10 cellular contexts compared by ENCODE assay signal in genomic region chr6:129860901-129861665, GRCh38. TPM values are rescaled to one million over a fixed set of nuclear protein-coding genes. Genes with fewer than 3 reads are reported as not detected.
DNase-seq lines count a peak whose midpoint lies in the region; ATAC-seq and TF ChIP-seq lines count a peak whose summit lies in the region.
"Had no signal": no experiment of that assay in that cellular context is flagged by ENCODE, and none has a peak within 500 bp of the region (broad histone marks: within the 10 kb centered on the region; RNA-seq: fewer than 3 reads in every experiment).

Gene TMEM244, minus strand, starts transcription at chr6:129861315. Its CDS starts 127 bp downstream, at chr6:129861188.

- in situ Hi-C loops in ACHN (cut with HindIII; ENCODE audit: low pct_ligation_motif_present, low pct_unique_long_range_greater_than_20kb, low sequenced_read_pairs) = no loop called here

- no peak for DNase-seq in activated T-cell treated with anti-CD3 and anti-CD28 coated beads, Interleukin-2, amount 50 U/mL, for 4 hours
- no peak for DNase-seq in activated T-cell treated with anti-CD3 and anti-CD28 coated beads for 4 hours
- peak; percentile 28 for DNase-seq in PC-3
- peak; percentile 8 to 40 (median 13) for DNase-seq in effector memory CD8-positive, alpha-beta T cell
- no peak for DNase-seq in KG1 (lab: John Stamatoyannopoulos, UW)
- DNase-seq in epidermal melanocyte (ENCODE audit: insufficient read length, low spot score) = no peak
- no peak for DNase-seq in ACHN
- DNase-seq: DMS153, transverse colon had no signal

- H3K27ac Mint-ChIP-seq in effector memory CD8-positive, alpha-beta T cell = peak within 1 kb of the TSS; percentile 81 to 98
- H3K27ac Mint-ChIP-seq in stimulated activated memory B cell treated with anti-CD40 and anti-IgM and Interleukin-4, amounts not matched to agents 10 μg/mL and 1 μg/mL and 100 μg/mL, for 72 hours = peak within 1 kb of the TSS; percentile 40

- H3K9me3 ChIP-seq in PC-3 (ENCODE audit: low read length) = no peaks in the 10 kb centered on the region
- H3K9me3 ChIP-seq: transverse colon had no signal

- intact Hi-C loops in PC-3 (cut with micrococcal nuclease) = loop anchor here (10.0 kb wide), 1 partner anchor 366 kb away; no protein-coding TSS in a partner anchor

- 0 out of 2 replicates have a peak within 1 kb of the TSS, but pooled peaks have one; percentile 3 for H3K27ac ChIP-seq in PC-3 (ENCODE audit: low read length)
- H3K27ac ChIP-seq: transverse colon had no signal

- no TSS peak for BruUV-seq in PC-3 (replicated peaks; lab: Mats Ljungman, UMichigan)

- 0 out of 2 replicates have a peak within 1 kb of the TSS, but pooled peaks have one; percentile 22 for H3K9ac ChIP-seq in PC-3 (ENCODE audit: low read length)

- peaks cover 12% of the 10 kb centered on the region for H3K4me1 Mint-ChIP-seq in activated T-cell treated with anti-CD3 and anti-CD28 coated beads, Interleukin-2, amount 50 U/mL, for 4 hours (ENCODE audit: low read depth)
- H3K4me1 Mint-ChIP-seq in effector memory CD8-positive, alpha-beta T cell (ENCODE audit: low read depth in 2 of 2) = peaks cover 7 to 25% of the 10 kb centered on the region in 2 donors
- H3K4me1 Mint-ChIP-seq in stimulated activated memory B cell treated with anti-CD40 and anti-IgM and Interleukin-4, amounts not matched to agents 10 μg/mL and 1 μg/mL and 100 μg/mL, for 72 hours = peaks cover 3% of the 10 kb centered on the region

- ATAC-seq in activated T-cell treated with anti-CD3 and anti-CD28 coated beads, Interleukin-2, amount 50 U/mL, for 4 hours = peak; percentile 18 to 71
- ATAC-seq in PC-3 = peak; percentile 29
- ATAC-seq in effector memory CD8-positive, alpha-beta T cell (replicated peaks) = peak; percentile 80
- no peak for ATAC-seq in stimulated activated memory B cell treated with anti-CD40 and anti-IgM and Interleukin-4, amounts not matched to agents 10 μg/mL and 1 μg/mL and 100 μg/mL, for 72 hours

- no peaks in the 10 kb centered on the region for H3K36me3 ChIP-seq in PC-3 (ENCODE audit: low read depth, low read length)
- H3K36me3 ChIP-seq: transverse colon had no signal

- POLR2A ChIA-PET in PC-3 (lab: Charles Lee; ENCODE audit: unreplicated experiment) = no interaction called here

- CTCF ChIA-PET in PC-3 (lab: Charles Lee) = no interaction called here

- H3K9me3 Mint-ChIP-seq in activated T-cell treated with anti-CD3 and anti-CD28 coated beads, Interleukin-2, amount 50 U/mL, for 4 hours = no peaks in the 10 kb centered on the region
- H3K9me3 Mint-ChIP-seq in effector memory CD8-positive, alpha-beta T cell = no peaks in the 10 kb centered on the region
- no peaks in the 10 kb centered on the region for H3K9me3 Mint-ChIP-seq in stimulated activated memory B cell treated with anti-CD40 and anti-IgM and Interleukin-4, amounts not matched to agents 10 μg/mL and 1 μg/mL and 100 μg/mL, for 72 hours

- H3K4me1 ChIP-seq in PC-3 (ENCODE audit: insufficient read depth, low read length) = peaks cover 35% of the 10 kb centered on the region

- no peak for TF ChIP-seq CTCF in PC-3 (conservative IDR thresholded peaks at IDR 0.05; ENCODE audit: low read depth, low read length)

- H3K4me3 ChIP-seq in PC-3 (ENCODE audit: low read length) = peak within 1 kb of the TSS; percentile 56
- H3K4me3 ChIP-seq: transverse colon had no signal

- H3F3A ChIP-seq in PC-3 (ENCODE audit: low read length, unreplicated experiment) = no peaks in the 10 kb centered on the region

- no peaks in the 10 kb centered on the region for H3K27me3 Mint-ChIP-seq in activated T-cell treated with anti-CD3 and anti-CD28 coated beads, Interleukin-2, amount 50 U/mL, for 4 hours (ENCODE audit: low read depth)
- no peaks in the 10 kb centered on the region for H3K27me3 Mint-ChIP-seq in effector memory CD8-positive, alpha-beta T cell
- H3K27me3 Mint-ChIP-seq in stimulated activated memory B cell treated with anti-CD40 and anti-IgM and Interleukin-4, amounts not matched to agents 10 μg/mL and 1 μg/mL and 100 μg/mL, for 72 hours = no peaks in the 10 kb centered on the region

- no peaks in the 10 kb centered on the region for H3K9me2 ChIP-seq in PC-3 (replicated peaks; ENCODE audit: low read length)

- H2AFZ ChIP-seq in PC-3 (ENCODE audit: low read length) = peak within 1 kb of the TSS; percentile 80

- no peaks in the 10 kb centered on the region for H3K79me2 ChIP-seq in PC-3 (ENCODE audit: low read length)

- H3K36me3 Mint-ChIP-seq in activated T-cell treated with anti-CD3 and anti-CD28 coated beads, Interleukin-2, amount 50 U/mL, for 4 hours (ENCODE audit: insufficient read depth) = no peaks in the 10 kb centered on the region
- H3K36me3 Mint-ChIP-seq in effector memory CD8-positive, alpha-beta T cell (ENCODE audit: insufficient read depth) = no peaks in the 10 kb centered on the region
- H3K36me3 Mint-ChIP-seq in stimulated activated memory B cell treated with anti-CD40 and anti-IgM and Interleukin-4, amounts not matched to agents 10 μg/mL and 1 μg/mL and 100 μg/mL, for 72 hours = no peaks in the 10 kb centered on the region

- H3K27me3 ChIP-seq in PC-3 (ENCODE audit: low read length) = no peaks in the 10 kb centered on the region
- H3K27me3 ChIP-seq: transverse colon had no signal

- peak within 1 kb of the TSS; percentile 74 for H3K4me3 Mint-ChIP-seq in activated T-cell treated with anti-CD3 and anti-CD28 coated beads, Interleukin-2, amount 50 U/mL, for 4 hours
- H3K4me3 Mint-ChIP-seq in effector memory CD8-positive, alpha-beta T cell = peak within 1 kb of the TSS; percentile 68 to 85
- peak within 1 kb of the TSS; percentile 18 for H3K4me3 Mint-ChIP-seq in stimulated activated memory B cell treated with anti-CD40 and anti-IgM and Interleukin-4, amounts not matched to agents 10 μg/mL and 1 μg/mL and 100 μg/mL, for 72 hours

- H4K20me1 ChIP-seq in PC-3 (ENCODE audit: low read length) = no peaks in the 10 kb centered on the region

- H3K4me2 ChIP-seq in PC-3 (ENCODE audit: low read length) = peak within 1 kb of the TSS; percentile 80

RNA-seq across cellular contexts. Expression of gene TMEM244, which starts in this region (rescaled TPM):
- total RNA-seq in activated T-cell treated with anti-CD3 and anti-CD28 coated beads, Interleukin-2, amount 50 U/mL, for 4 hours = not detected
- total RNA-seq in PC-3 (2014; rRNA removed) = not detected in 2 replicates
- total RNA-seq: transverse colon had no signal

Comparison
In these comparisons a context has a peak if more than half of its experiments do, and no peak if none do; other contexts are left out.
1. Peak in ATAC-seq in activated T-cell treated with anti-CD3 and anti-CD28 coated beads, Interleukin-2, amount 50 U/mL, for 4 hours; RNA of the gene not detected or under 1 TPM.
2. Peak in DNase-seq, ATAC-seq, H3K4me3 ChIP-seq, H3K27ac ChIP-seq, H3K9ac ChIP-seq and H3K4me2 ChIP-seq in PC-3; RNA of the gene not detected or under 1 TPM.
3. DNase-seq: peak in effector memory CD8-positive, alpha-beta T cell (3 of 3); none in activated T-cell treated with anti-CD3 and anti-CD28 coated beads, Interleukin-2, amount 50 U/mL, for 4 hours (single experiment), activated T-cell treated with anti-CD3 and anti-CD28 coated beads for 4 hours (single experiment), KG1 (single experiment), epidermal melanocyte (single experiment) and ACHN (single experiment).
4. H3K4me3 Mint-ChIP-seq: peak in every context shown above with its lines; median percentile 76 in effector memory CD8-positive, alpha-beta T cell; 74 in activated T-cell treated with anti-CD3 and anti-CD28 coated beads, Interleukin-2, amount 50 U/mL, for 4 hours; 18 in stimulated activated memory B cell treated with anti-CD40 and anti-IgM and Interleukin-4, amounts not matched to agents 10 μg/mL and 1 μg/mL and 100 μg/mL, for 72 hours.